ENCODE assay signal across 19 cellular contexts in the genomic region with DNA sequence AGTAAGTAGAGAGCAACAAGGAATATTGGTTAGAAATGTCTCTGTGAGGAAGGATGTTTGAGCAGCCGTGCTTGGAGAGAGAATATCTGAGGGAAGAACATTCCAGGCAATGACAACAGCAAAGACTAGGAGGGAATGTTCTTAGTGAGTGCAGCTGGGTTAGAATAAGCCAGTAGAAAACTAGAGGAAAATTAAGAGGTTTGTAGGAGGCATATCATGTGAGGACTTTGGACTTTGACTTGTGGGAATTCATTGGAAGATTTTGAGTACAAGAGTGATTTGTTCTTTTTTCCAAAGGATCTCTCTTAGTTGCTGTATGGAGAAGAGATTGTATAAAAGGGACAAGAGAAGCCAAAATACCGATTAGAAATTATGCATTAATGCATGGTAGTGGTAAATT. TPM values are rescaled to one million over a fixed set of nuclear protein-coding genes. Genes with fewer than 3 reads are reported as not detected.
A peak's percentile ranks its signal among the peaks of the same experiment; 100 is the strongest.
DNase-seq lines count a peak whose midpoint lies in the region; ATAC-seq and TF ChIP-seq lines count a peak whose summit lies in the region.
"Had no signal": no experiment of that assay in that cellular context is flagged by ENCODE, and none has a peak within 500 bp of the region (broad histone marks: within the 10 kb centered on the region; RNA-seq: fewer than 3 reads in every experiment).

No MANE protein-coding gene starts in this region.

- H3K4me1 ChIP-seq in Panc1 (ENCODE audit: control insufficient read depth, insufficient read depth, low read length): no peaks in the 10 kb centered on the region
- H3K4me1 ChIP-seq: Peyer's patch had no signal

- no peaks in the 10 kb centered on the region for H3K9me3 ChIP-seq in Panc1 (ENCODE audit: control insufficient read depth, insufficient read depth, low read depth, low read length)
- H3K9me3 ChIP-seq: Peyer's patch had no signal

- H3K9me3 Mint-ChIP-seq in activated T-cell treated with anti-CD3 and anti-CD28 coated beads, Interleukin-2, amount 50 U/mL, for 24 hours: no peaks in the 10 kb centered on the region
- no peaks in the 10 kb centered on the region for H3K9me3 Mint-ChIP-seq in activated T-cell treated with anti-CD3 and anti-CD28 coated beads, Interleukin-2, amount 50 U/mL, for 4 hours
- no peaks in the 10 kb centered on the region for H3K9me3 Mint-ChIP-seq in nephron progenitor cell

- CTCF ChIA-PET in Panc1 (lab: Charles Lee): no interaction called here

- no peak for DNase-seq in activated T-cell treated with anti-CD3 and anti-CD28 coated beads, Interleukin-2, amount 50 U/mL, for 24 hours
- DNase-seq in activated T-cell treated with anti-CD3 and anti-CD28 coated beads, Interleukin-2, amount 50 U/mL, for 4 hours: no peak
- DNase-seq in Panc1 (ENCODE audit: low read depth, low spot score) (no peak), foreskin melanocyte (peak; percentile 12), nephron progenitor cell (no peak), NCI-H69 (lab: John Stamatoyannopoulos, UW) (no peak), kidney tubule cell (ENCODE audit: low spot score) (no peak)
- DNase-seq: 8988T, C1 segment of cervical spinal cord, GF-D8, NCI-H1092 treated with DMSO at 0.1 percent for 48 hours, NCI-H1694 treated with DMSO at 0.1 percent for 48 hours, NCI-H446 treated with DMSO at 0.1 percent for 48 hours, NCI-H774, Peyer's patch, Right ventricle myocardium superior had no signal

- intact Hi-C loops in Panc1 (cut with micrococcal nuclease; ENCODE audit: unreplicated experiment): no loop called here

- POLR2A ChIA-PET in Panc1 (lab: Charles Lee): no interaction called here

- TF ChIP-seq CTCF in Panc1 (IDR thresholded peaks at IDR 0.05) (no peak), nephron progenitor cell (IDR thresholded peaks at IDR 0.05) (no peak)

- BruUV-seq in Panc1 (replicated peaks; lab: Mats Ljungman, UMichigan): TSS peak; percentile 11

- H3K4me3 Mint-ChIP-seq in activated T-cell treated with anti-CD3 and anti-CD28 coated beads, Interleukin-2, amount 50 U/mL, for 24 hours: no peak overlapping the region
- no peak overlapping the region for H3K4me3 Mint-ChIP-seq in activated T-cell treated with anti-CD3 and anti-CD28 coated beads, Interleukin-2, amount 50 U/mL, for 4 hours
- H3K4me3 Mint-ChIP-seq in nephron progenitor cell: no peak overlapping the region

- no peaks in the 10 kb centered on the region for H3K27me3 Mint-ChIP-seq in activated T-cell treated with anti-CD3 and anti-CD28 coated beads, Interleukin-2, amount 50 U/mL, for 24 hours
- no peaks in the 10 kb centered on the region for H3K27me3 Mint-ChIP-seq in activated T-cell treated with anti-CD3 and anti-CD28 coated beads, Interleukin-2, amount 50 U/mL, for 4 hours (ENCODE audit: low read depth)
- no peaks in the 10 kb centered on the region for H3K27me3 Mint-ChIP-seq in nephron progenitor cell (ENCODE audit: low read depth, poor library complexity)

- peaks cover 72% of the 10 kb centered on the region for H3K36me3 Mint-ChIP-seq in activated T-cell treated with anti-CD3 and anti-CD28 coated beads, Interleukin-2, amount 50 U/mL, for 24 hours (ENCODE audit: low read depth)
- H3K36me3 Mint-ChIP-seq in activated T-cell treated with anti-CD3 and anti-CD28 coated beads, Interleukin-2, amount 50 U/mL, for 4 hours (ENCODE audit: insufficient read depth): peaks cover 23% of the 10 kb centered on the region
- H3K36me3 Mint-ChIP-seq in nephron progenitor cell (ENCODE audit: low read depth): peaks cover 46% of the 10 kb centered on the region

- peak overlapping the region; percentile 10 for H3K27ac Mint-ChIP-seq in activated T-cell treated with anti-CD3 and anti-CD28 coated beads, Interleukin-2, amount 50 U/mL, for 24 hours
- H3K27ac Mint-ChIP-seq in nephron progenitor cell: peak overlapping the region; percentile 53

- no peaks in the 10 kb centered on the region for H3K27me3 ChIP-seq in Panc1 (ENCODE audit: control insufficient read depth, insufficient read depth, low read length)
- H3K27me3 ChIP-seq: Peyer's patch had no signal

- peaks cover 7% of the 10 kb centered on the region for H3K36me3 ChIP-seq in Panc1 (ENCODE audit: control insufficient read depth, insufficient read depth, low read length)

- H3K27ac ChIP-seq in Panc1 (ENCODE audit: low read length): no peak overlapping the region
- H3K27ac ChIP-seq: KMS-11, Peyer's patch had no signal

- H3K4me1 Mint-ChIP-seq in activated T-cell treated with anti-CD3 and anti-CD28 coated beads, Interleukin-2, amount 50 U/mL, for 24 hours (ENCODE audit: low read depth): peaks cover 39% of the 10 kb centered on the region
- peaks cover 21% of the 10 kb centered on the region for H3K4me1 Mint-ChIP-seq in activated T-cell treated with anti-CD3 and anti-CD28 coated beads, Interleukin-2, amount 50 U/mL, for 4 hours (ENCODE audit: low read depth)
- no peaks in the 10 kb centered on the region for H3K4me1 Mint-ChIP-seq in nephron progenitor cell

- no peak overlapping the region for H3K4me3 ChIP-seq in Panc1 (ENCODE audit: low read depth in 2 of 2, low read length in 2 of 2)
- H3K4me3 ChIP-seq: Peyer's patch had no signal

- no peak for ATAC-seq in activated T-cell treated with anti-CD3 and anti-CD28 coated beads, Interleukin-2, amount 50 U/mL, for 4 hours
- no peak for ATAC-seq in Panc1
- ATAC-seq in GM18907 (IDR thresholded peaks at IDR 0.05; ENCODE audit: unreplicated experiment): no peak

- in situ Hi-C loops in Panc1 (cut with HindIII; ENCODE audit: low pct_unique_long_range_greater_than_20kb, low sequenced_read_pairs): no loop called here

RNA-seq across cellular contexts. Expression of a gene that starts 47.2 kb away (rescaled TPM):
- 10 to 100 TPM; 25.5 to 32.2 (median 32.1) TPM for total RNA-seq in activated T-cell treated with anti-CD3 and anti-CD28 coated beads, Interleukin-2, amount 50 U/mL, for 4 hours
- 36.0 TPM for total RNA-seq in Panc1 (2021; ENCODE audit: unreplicated experiment)
- polyA plus RNA-seq in Panc1 (2012; ENCODE audit: insufficient read length): 32.7 TPM

RNA-seq across cellular contexts. Expression of a gene that starts 59.5 kb away (rescaled TPM):
- not detected for total RNA-seq in activated T-cell treated with anti-CD3 and anti-CD28 coated beads, Interleukin-2, amount 50 U/mL, for 4 hours
- 0.26 TPM for total RNA-seq in Panc1 (2021; ENCODE audit: unreplicated experiment)
- polyA plus RNA-seq in Panc1 (2012; ENCODE audit: insufficient read length): not detected
- total RNA-seq: MCF 10A, Right ventricle myocardium superior had no signal
